In genomic region chr2:109284816-109285215, GRCh38 we compare ENCODE assay signal across 12 cellular contexts.
DNase-seq lines count a peak whose midpoint lies in the region; ATAC-seq and TF ChIP-seq lines count a peak whose summit lies in the region.
"Had no signal": no experiment of that assay in that cellular context is flagged by ENCODE, and none has a peak within 500 bp of the region (broad histone marks: within the 10 kb centered on the region; RNA-seq: fewer than 3 reads in every experiment).

No MANE protein-coding gene starts in this region.

- H4K20me1 ChIP-seq in BLaER1 treated with 17β-estradiol and CSF1 and Interleukin-3, amounts not matched to agents 10 nM and 100 nM: peaks cover 67 to 100% (median 100%) of the 10 kb centered on the region in 11 experiments

- H3K4me2 ChIP-seq in BLaER1 treated with 17β-estradiol and CSF1 and Interleukin-3, amounts not matched to agents 10 nM and 100 nM: peak overlapping the region; percentile 54 to 83 (median 67)

- peaks cover 67 to 86% (median 81%) of the 10 kb centered on the region in 10 experiments for H3K4me1 ChIP-seq in BLaER1 treated with 17β-estradiol and CSF1 and Interleukin-3, amounts not matched to agents 10 nM and 100 nM
- no peaks in the 10 kb centered on the region for H3K4me1 ChIP-seq in mucosa of descending colon (ENCODE audit: low read depth)
- no peaks in the 10 kb centered on the region for H3K4me1 ChIP-seq in ovary (ENCODE audit: insufficient read depth)

- H3K9ac ChIP-seq in BLaER1 treated with 17β-estradiol and CSF1 and Interleukin-3, amounts not matched to agents 10 nM and 100 nM: peak overlapping the region in 3 of 11 experiments; percentile 7 to 44 (median 15); a peak in 2 of 22 replicates

- H3K27me3 Mint-ChIP-seq in activated CD8-positive, alpha-beta T cell treated with anti-CD3 and anti-CD28 coated beads, Interleukin-2, amount 10 ng/mL, durations not matched to agents 7 days and 5 days (ENCODE audit: low read depth): no peaks in the 10 kb centered on the region
- H3K27me3 Mint-ChIP-seq in T-helper 2 cell treated with Interferon-gamma antibody and Interleukin-4, amounts not matched to agents 5 μg/mL and 100 μg/mL, for 36 hours (ENCODE audit: low read depth): peaks cover 3% of the 10 kb centered on the region

- no peak overlapping the region for H3K4me3 Mint-ChIP-seq in activated CD8-positive, alpha-beta T cell treated with anti-CD3 and anti-CD28 coated beads, Interleukin-2, amount 10 ng/mL, durations not matched to agents 7 days and 5 days
- no peak overlapping the region for H3K4me3 Mint-ChIP-seq in T-helper 2 cell treated with Interferon-gamma antibody and Interleukin-4, amounts not matched to agents 5 μg/mL and 100 μg/mL, for 36 hours
- H3K4me3 Mint-ChIP-seq: natural killer cell treated with Interleukin-12 subunit alpha and Interleukin-12 subunit beta and Interleukin-15 and Interleukin-18, amount 100 ng/mL, for 72 hours had no signal

- no peak for TF ChIP-seq EP300 in ovary (IDR thresholded peaks at IDR 0.05)

- no peak for TF ChIP-seq POLR2A in ovary (IDR thresholded peaks at IDR 0.05)

- peaks cover 0 to 5% (median 0%) of the 10 kb centered on the region in 11 experiments; a peak in 1 of 22 replicates for H3K36me3 ChIP-seq in BLaER1 treated with 17β-estradiol and CSF1 and Interleukin-3, amounts not matched to agents 10 nM and 100 nM
- no peaks in the 10 kb centered on the region for H3K36me3 ChIP-seq in mucosa of descending colon (ENCODE audit: low read depth)
- no peaks in the 10 kb centered on the region for H3K36me3 ChIP-seq in ovary

- CTCF ChIA-PET in activated CD8-positive, alpha-beta T cell treated with anti-CD3 and anti-CD28 coated beads, Interleukin-2, amount 10 ng/mL, durations not matched to agents 7 days and 5 days (lab: Charles Lee): no interaction called here

- no peaks in the 10 kb centered on the region for H3K9me3 ChIP-seq in BLaER1 treated with 17β-estradiol and CSF1 and Interleukin-3, amounts not matched to agents 10 nM and 100 nM (replicated peaks in 1 of 11)
- H3K9me3 ChIP-seq in mucosa of descending colon: no peaks in the 10 kb centered on the region
- no peaks in the 10 kb centered on the region for H3K9me3 ChIP-seq in ovary

- ATAC-seq in mucosa of descending colon: peak; percentile 37
- ATAC-seq in activated CD8-positive, alpha-beta T cell treated with anti-CD3 and anti-CD28 coated beads, Interleukin-2, amount 10 ng/mL, durations not matched to agents 7 days and 5 days: no peak
- ATAC-seq: natural killer cell treated with Interleukin-12 subunit alpha and Interleukin-12 subunit beta and Interleukin-15 and Interleukin-18, amount 100 ng/mL, for 72 hours had no signal

- POLR2A ChIA-PET in activated CD8-positive, alpha-beta T cell treated with anti-CD3 and anti-CD28 coated beads, Interleukin-2, amount 10 ng/mL, durations not matched to agents 7 days and 5 days (lab: Charles Lee): no interaction called here

- peak overlapping the region in 8 of 11 experiments; percentile 5 to 46 (median 28); a peak in 10 of 22 replicates for H3K27ac ChIP-seq in BLaER1 treated with 17β-estradiol and CSF1 and Interleukin-3, amounts not matched to agents 10 nM and 100 nM
- no peak overlapping the region for H3K27ac ChIP-seq in ovary
- H3K27ac ChIP-seq: SK-N-MC had no signal

- H3K9me3 Mint-ChIP-seq in activated CD8-positive, alpha-beta T cell treated with anti-CD3 and anti-CD28 coated beads, Interleukin-2, amount 10 ng/mL, durations not matched to agents 7 days and 5 days (ENCODE audit: insufficient read depth): no peaks in the 10 kb centered on the region
- H3K9me3 Mint-ChIP-seq in T-helper 2 cell treated with Interferon-gamma antibody and Interleukin-4, amounts not matched to agents 5 μg/mL and 100 μg/mL, for 36 hours: no peaks in the 10 kb centered on the region
- H3K9me3 Mint-ChIP-seq: natural killer cell treated with Interleukin-12 subunit alpha and Interleukin-12 subunit beta and Interleukin-15 and Interleukin-18, amount 100 ng/mL, for 72 hours had no signal

- DNase-seq in NCI-H2029 treated with DMSO at 0.1 percent for 48 hours (lab: John Stamatoyannopoulos, UW) (peak; percentile 48), dermis microvascular lymphatic vessel endothelial cell (ENCODE audit: low read depth in 2 of 2) (peak; percentile 59 to 61), mucosa of descending colon (peak in 1 of 3 donors; percentile 18), ovary (no peak), foreskin melanocyte (no peak)
- DNase-seq in activated CD8-positive, alpha-beta T cell treated with anti-CD3 and anti-CD28 coated beads, Interleukin-2, amount 10 ng/mL, durations not matched to agents 7 days and 5 days: no peak
- no peak for DNase-seq in T-helper 2 cell treated with Interferon-gamma antibody and Interleukin-4, amounts not matched to agents 5 μg/mL and 100 μg/mL, for 36 hours (ENCODE audit: low spot score)
- DNase-seq: activated CD4-positive, alpha-beta T cell treated with anti-CD3 and anti-CD28 coated beads, Interleukin-2, amount 50 U/mL, for 1 hour; MM.1S had no signal

- H3K27ac Mint-ChIP-seq in activated CD8-positive, alpha-beta T cell treated with anti-CD3 and anti-CD28 coated beads, Interleukin-2, amount 10 ng/mL, durations not matched to agents 7 days and 5 days: no peak overlapping the region
- no peak overlapping the region for H3K27ac Mint-ChIP-seq in T-helper 2 cell treated with Interferon-gamma antibody and Interleukin-4, amounts not matched to agents 5 μg/mL and 100 μg/mL, for 36 hours
- H3K27ac Mint-ChIP-seq: natural killer cell treated with Interleukin-12 subunit alpha and Interleukin-12 subunit beta and Interleukin-15 and Interleukin-18, amount 100 ng/mL, for 72 hours had no signal

- H3K4me1 Mint-ChIP-seq in activated CD8-positive, alpha-beta T cell treated with anti-CD3 and anti-CD28 coated beads, Interleukin-2, amount 10 ng/mL, durations not matched to agents 7 days and 5 days (ENCODE audit: low read depth): no peaks in the 10 kb centered on the region
- no peaks in the 10 kb centered on the region for H3K4me1 Mint-ChIP-seq in T-helper 2 cell treated with Interferon-gamma antibody and Interleukin-4, amounts not matched to agents 5 μg/mL and 100 μg/mL, for 36 hours (ENCODE audit: low read depth)

- intact Hi-C loops in mucosa of descending colon (cut with DNase I, micrococcal nuclease) (no loop called here), ovary (cut with DNase I) (no loop called here)

- H3K36me3 Mint-ChIP-seq in activated CD8-positive, alpha-beta T cell treated with anti-CD3 and anti-CD28 coated beads, Interleukin-2, amount 10 ng/mL, durations not matched to agents 7 days and 5 days (ENCODE audit: low read depth): no peaks in the 10 kb centered on the region
- H3K36me3 Mint-ChIP-seq in T-helper 2 cell treated with Interferon-gamma antibody and Interleukin-4, amounts not matched to agents 5 μg/mL and 100 μg/mL, for 36 hours (ENCODE audit: low read depth): no peaks in the 10 kb centered on the region
- H3K36me3 Mint-ChIP-seq: natural killer cell treated with Interleukin-12 subunit alpha and Interleukin-12 subunit beta and Interleukin-15 and Interleukin-18, amount 100 ng/mL, for 72 hours had no signal

- no peaks in the 10 kb centered on the region for H3K27me3 ChIP-seq in BLaER1 treated with 17β-estradiol and CSF1 and Interleukin-3, amounts not matched to agents 10 nM and 100 nM
- no peaks in the 10 kb centered on the region for H3K27me3 ChIP-seq in ovary

- H3K4me3 ChIP-seq in BLaER1 treated with 17β-estradiol and CSF1 and Interleukin-3, amounts not matched to agents 10 nM and 100 nM: no peak overlapping the region
- H3K4me3 ChIP-seq in mucosa of descending colon: no peak overlapping the region
- H3K4me3 ChIP-seq in ovary: no peak overlapping the region
- H3K4me3 ChIP-seq: SK-N-MC had no signal

- 60 to 69% (median 61%) methylated on average over 7 of the region's 7 CpGs for WGBS in ovary, 3 donors

- TF ChIP-seq CTCF in mucosa of descending colon (IDR thresholded peaks at IDR 0.05): no peak
- TF ChIP-seq CTCF in ovary (IDR thresholded peaks at IDR 0.05): no peak

Comparison
In these comparisons a context has a peak if more than half of its experiments do, and no peak if none do; other contexts are left out.
1. H3K27ac ChIP-seq: peak in BLaER1 treated with 17β-estradiol and CSF1 and Interleukin-3, amounts not matched to agents 10 nM and 100 nM (8 of 11); none in ovary (0 of 2).
2. DNase-seq: peak in NCI-H2029 treated with DMSO at 0.1 percent for 48 hours (single experiment) and dermis microvascular lymphatic vessel endothelial cell (2 of 2); none in activated CD8-positive, alpha-beta T cell treated with anti-CD3 and anti-CD28 coated beads, Interleukin-2, amount 10 ng/mL, durations not matched to agents 7 days and 5 days (single experiment), ovary (0 of 5), foreskin melanocyte (single experiment) and T-helper 2 cell treated with Interferon-gamma antibody and Interleukin-4, amounts not matched to agents 5 μg/mL and 100 μg/mL, for 36 hours (single experiment).